ENCODE assay signal across 8 cellular contexts in genomic region chr3:131526801-131527347, GRCh38. TPM values are rescaled to one million over a fixed set of nuclear protein-coding genes. Genes with fewer than 3 reads are reported as not detected.
DNase-seq lines count a peak whose midpoint lies in the region; ATAC-seq and TF ChIP-seq lines count a peak whose summit lies in the region.

No MANE protein-coding gene starts in this region.

- H3K27ac Mint-ChIP-seq in osteocyte (ENCODE audit: unreplicated experiment) = no peak overlapping the region

- H3K9me3 Mint-ChIP-seq in osteocyte (ENCODE audit: unreplicated experiment) = no peaks in the 10 kb centered on the region

- DNase-seq in GM10248 (ENCODE audit: extremely low spot score) = peak; percentile 34
- peak; percentile 80 for DNase-seq in OCI-M1 (lab: John Stamatoyannopoulos, UW)
- DNase-seq in fibroblast of the aortic adventitia (ENCODE audit: low read depth) = peak; percentile 47
- no peak for DNase-seq in osteocyte (ENCODE audit: extremely low spot score, unreplicated experiment)
- no peak for DNase-seq in SW480 (ENCODE audit: low spot score)
- no peak for DNase-seq in activated gamma-delta T cell treated with Interleukin-2 at 50 U/mL for 16 hours
- no peak for DNase-seq in NCI-H510A treated with DMSO at 0.1 percent for 48 hours (lab: John Stamatoyannopoulos, UW)

- H3K36me3 Mint-ChIP-seq in osteocyte (ENCODE audit: unreplicated experiment) = no peaks in the 10 kb centered on the region

- H3K4me3 Mint-ChIP-seq in osteocyte (ENCODE audit: unreplicated experiment) = no peak overlapping the region

- POLR2A ChIA-PET in GM10248 (lab: Yijun Ruan, JAX) = no interaction called here

- peak overlapping the region; percentile 54 for H3K4me3 ChIP-seq in fibroblast of the aortic adventitia (ENCODE audit: low read depth, low read length)

- TF ChIP-seq CTCF in GM10248 (IDR thresholded peaks at IDR 0.05; ENCODE audit: control extremely low read depth, extremely low read depth, low read depth, missing control alignments) (no peak), fibroblast of the aortic adventitia (IDR thresholded peaks at IDR 0.05; ENCODE audit: insufficient read depth, low read length) (peak; percentile 62), osteocyte (IDR thresholded peaks at IDR 0.05) (peak; percentile 32)

- CTCF ChIA-PET in GM10248 (lab: Yijun Ruan, JAX) = interaction anchor here (1.1 kb wide), 1 partner anchor 23 kb away, joined by 4 read pairs; no protein-coding TSS in a partner anchor

- peaks cover 20% of the 10 kb centered on the region for H3K27me3 Mint-ChIP-seq in osteocyte (ENCODE audit: unreplicated experiment)

- ATAC-seq in GM18498 (IDR thresholded peaks at IDR 0.05; ENCODE audit: unreplicated experiment) = no peak

- H3K4me1 Mint-ChIP-seq in osteocyte (ENCODE audit: unreplicated experiment) = no peaks in the 10 kb centered on the region

RNA-seq across cellular contexts. Expression of gene MRPL3, which starts 24.1 kb away (rescaled TPM):
- total RNA-seq in fibroblast of the aortic adventitia (ENCODE audit: low replicate concordance) = 164 and 376 TPM in 2 replicates
- total RNA-seq in osteocyte = 37.4 and 39.9 TPM in 2 replicates

Comparison
In these comparisons a context has a peak if more than half of its experiments do, and no peak if none do; other contexts are left out.
1. DNase-seq: peak in GM10248 (single experiment), OCI-M1 (single experiment) and fibroblast of the aortic adventitia (single experiment); none in osteocyte (single experiment), SW480 (single experiment), activated gamma-delta T cell treated with Interleukin-2 at 50 U/mL for 16 hours (single experiment) and NCI-H510A treated with DMSO at 0.1 percent for 48 hours (single experiment).